Comparison of ENCODE assay signal across 2 cellular contexts in genomic region chr6:34610819-34611477, GRCh38.
TF ChIP-seq lines count a peak whose summit lies in the region.

No MANE protein-coding gene starts in this region.

TF ChIP-seq in A549, 52 proteins besides CTCF, POLR2A, EP300 and RAD21 (continued from another document):
- TF ChIP-seq, protein P1, sequence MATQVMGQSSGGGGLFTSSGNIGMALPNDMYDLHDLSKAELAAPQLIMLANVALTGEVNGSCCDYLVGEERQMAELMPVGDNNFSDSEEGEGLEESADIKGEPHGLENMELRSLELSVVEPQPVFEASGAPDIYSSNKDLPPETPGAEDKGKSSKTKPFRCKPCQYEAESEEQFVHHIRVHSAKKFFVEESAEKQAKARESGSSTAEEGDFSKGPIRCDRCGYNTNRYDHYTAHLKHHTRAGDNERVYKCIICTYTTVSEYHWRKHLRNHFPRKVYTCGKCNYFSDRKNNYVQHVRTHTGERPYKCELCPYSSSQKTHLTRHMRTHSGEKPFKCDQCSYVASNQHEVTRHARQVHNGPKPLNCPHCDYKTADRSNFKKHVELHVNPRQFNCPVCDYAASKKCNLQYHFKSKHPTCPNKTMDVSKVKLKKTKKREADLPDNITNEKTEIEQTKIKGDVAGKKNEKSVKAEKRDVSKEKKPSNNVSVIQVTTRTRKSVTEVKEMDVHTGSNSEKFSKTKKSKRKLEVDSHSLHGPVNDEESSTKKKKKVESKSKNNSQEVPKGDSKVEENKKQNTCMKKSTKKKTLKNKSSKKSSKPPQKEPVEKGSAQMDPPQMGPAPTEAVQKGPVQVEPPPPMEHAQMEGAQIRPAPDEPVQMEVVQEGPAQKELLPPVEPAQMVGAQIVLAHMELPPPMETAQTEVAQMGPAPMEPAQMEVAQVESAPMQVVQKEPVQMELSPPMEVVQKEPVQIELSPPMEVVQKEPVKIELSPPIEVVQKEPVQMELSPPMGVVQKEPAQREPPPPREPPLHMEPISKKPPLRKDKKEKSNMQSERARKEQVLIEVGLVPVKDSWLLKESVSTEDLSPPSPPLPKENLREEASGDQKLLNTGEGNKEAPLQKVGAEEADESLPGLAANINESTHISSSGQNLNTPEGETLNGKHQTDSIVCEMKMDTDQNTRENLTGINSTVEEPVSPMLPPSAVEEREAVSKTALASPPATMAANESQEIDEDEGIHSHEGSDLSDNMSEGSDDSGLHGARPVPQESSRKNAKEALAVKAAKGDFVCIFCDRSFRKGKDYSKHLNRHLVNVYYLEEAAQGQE (IDR thresholded peaks at IDR 0.05) = no peak

TF ChIP-seq in HCT116, 20 proteins besides CTCF, POLR2A, EP300 and RAD21 (continued from another document):
- TF ChIP-seq ZNF274 (IDR thresholded peaks at IDR 0.05; ENCODE audit: low read depth, low read length) (no peak), ELF1 (IDR thresholded peaks at IDR 0.05; ENCODE audit: borderline replicate concordance, low read depth) (no peak), SRF (IDR thresholded peaks at IDR 0.05; ENCODE audit: low read depth) (peak; percentile 64), EGR1 (IDR thresholded peaks at IDR 0.05; ENCODE audit: low read depth) (no peak), YY1 (IDR thresholded peaks at IDR 0.05; ENCODE audit: extremely low read depth, insufficient replicate concordance, low read depth, low read length) (no peak), JUND (IDR thresholded peaks at IDR 0.05) (peak; percentile 68), FOSL1 (IDR thresholded peaks at IDR 0.05; ENCODE audit: low read depth) (peak; percentile 69), CBX3 (IDR thresholded peaks at IDR 0.05; ENCODE audit: low read depth) (no peak), POLR2AphosphoS5 (IDR thresholded peaks at IDR 0.05; ENCODE audit: low read depth, low read length) (no peak), CEBPB (IDR thresholded peaks at IDR 0.05; ENCODE audit: low read depth) (no peak), EZH2phosphoT487 (IDR thresholded peaks at IDR 0.05; ENCODE audit: borderline replicate concordance) (no peak), TCF7L2 (IDR thresholded peaks at IDR 0.05; ENCODE audit: borderline replicate concordance, extremely low read depth, insufficient read depth, insufficient read length) (no peak), SIN3A (IDR thresholded peaks at IDR 0.05; ENCODE audit: low read depth) (no peak)
- TF ChIP-seq, protein P2, sequence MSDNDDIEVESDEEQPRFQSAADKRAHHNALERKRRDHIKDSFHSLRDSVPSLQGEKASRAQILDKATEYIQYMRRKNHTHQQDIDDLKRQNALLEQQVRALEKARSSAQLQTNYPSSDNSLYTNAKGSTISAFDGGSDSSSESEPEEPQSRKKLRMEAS (IDR thresholded peaks at IDR 0.05) = no peak
- TF ChIP-seq, protein P3, sequence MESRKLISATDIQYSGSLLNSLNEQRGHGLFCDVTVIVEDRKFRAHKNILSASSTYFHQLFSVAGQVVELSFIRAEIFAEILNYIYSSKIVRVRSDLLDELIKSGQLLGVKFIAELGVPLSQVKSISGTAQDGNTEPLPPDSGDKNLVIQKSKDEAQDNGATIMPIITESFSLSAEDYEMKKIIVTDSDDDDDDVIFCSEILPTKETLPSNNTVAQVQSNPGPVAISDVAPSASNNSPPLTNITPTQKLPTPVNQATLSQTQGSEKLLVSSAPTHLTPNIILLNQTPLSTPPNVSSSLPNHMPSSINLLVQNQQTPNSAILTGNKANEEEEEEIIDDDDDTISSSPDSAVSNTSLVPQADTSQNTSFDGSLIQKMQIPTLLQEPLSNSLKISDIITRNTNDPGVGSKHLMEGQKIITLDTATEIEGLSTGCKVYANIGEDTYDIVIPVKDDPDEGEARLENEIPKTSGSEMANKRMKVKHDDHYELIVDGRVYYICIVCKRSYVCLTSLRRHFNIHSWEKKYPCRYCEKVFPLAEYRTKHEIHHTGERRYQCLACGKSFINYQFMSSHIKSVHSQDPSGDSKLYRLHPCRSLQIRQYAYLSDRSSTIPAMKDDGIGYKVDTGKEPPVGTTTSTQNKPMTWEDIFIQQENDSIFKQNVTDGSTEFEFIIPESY (IDR thresholded peaks at IDR 0.05; ENCODE audit: extremely low read depth, insufficient replicate concordance, low read length) = no peak
TF ChIP-seq in HCT116: peak in this region for 3.
